Comparison of ENCODE assay signal across 14 cellular contexts in genomic region chr6:169095153-169095552, GRCh38.
DNase-seq lines count a peak whose midpoint lies in the region; ATAC-seq and TF ChIP-seq lines count a peak whose summit lies in the region.
"Had no signal": no experiment of that assay in that cellular context is flagged by ENCODE, and none has a peak within 500 bp of the region (broad histone marks: within the 10 kb centered on the region; RNA-seq: fewer than 3 reads in every experiment).

No MANE protein-coding gene starts in this region.

- no peak overlapping the region for H3K4me3 Mint-ChIP-seq in T-helper 17 cell
- H3K4me3 Mint-ChIP-seq: CD4-positive, alpha-beta memory T cell; GM23338 had no signal

- H4K8ac ChIP-seq in neuronal stem cell (ENCODE audit: low read depth, low read length): no peak overlapping the region

- no peak overlapping the region for H3K27ac ChIP-seq in neuronal stem cell (replicated peaks; ENCODE audit: low read length)
- H3K27ac ChIP-seq: C4-2B had no signal

- H3K23ac ChIP-seq in neuronal stem cell (ENCODE audit: low read depth, low read length, poor library complexity): no peak overlapping the region

- H3K4me1 Mint-ChIP-seq in T-helper 17 cell: no peaks in the 10 kb centered on the region
- H3K4me1 Mint-ChIP-seq: CD4-positive, alpha-beta memory T cell had no signal

- H3K9me3 ChIP-seq in T-helper 17 cell (ENCODE audit: control insufficient read depth, low read length, poor library complexity, severe bottlenecking) (peaks cover 2% of the 10 kb centered on the region), neuronal stem cell (replicated peaks in 1 of 2; ENCODE audit: control insufficient read depth in 2 of 2, insufficient read depth in 1 of 2, low read depth in 1 of 2, low read length in 2 of 2) (peaks cover 0 to 10% of the 10 kb centered on the region in 2 donors)

- no peak overlapping the region for H2AFZ ChIP-seq in neuronal stem cell (ENCODE audit: low read length)
- H2AFZ ChIP-seq: GM23338 had no signal

- H3K36me3 ChIP-seq in neuronal stem cell (replicated peaks in 1 of 2; ENCODE audit: control insufficient read depth in 2 of 2, insufficient read depth in 2 of 2, low read length in 2 of 2): no peaks in the 10 kb centered on the region
- H3K36me3 ChIP-seq: BE2C had no signal

- H2BK5ac ChIP-seq in neuronal stem cell (ENCODE audit: low read length): no peak overlapping the region

- peak overlapping the region; percentile 60 for H2AK5ac ChIP-seq in neuronal stem cell (ENCODE audit: low read depth, low read length)

- H3K4me2 ChIP-seq in neuronal stem cell (ENCODE audit: insufficient read depth, low read length, poor library complexity, severe bottlenecking): no peak overlapping the region
- H3K4me2 ChIP-seq: GM23338 had no signal

- no peak overlapping the region for H3K14ac ChIP-seq in neuronal stem cell (ENCODE audit: low read length)

- ATAC-seq in T-helper 17 cell (no peak), GM18519 (IDR thresholded peaks at IDR 0.05; ENCODE audit: low FRiP score, unreplicated experiment) (no peak), HG02884 (IDR thresholded peaks at IDR 0.05; ENCODE audit: unreplicated experiment) (no peak)
- ATAC-seq: GM12878, GM23338 had no signal

- H3K79me1 ChIP-seq in neuronal stem cell (ENCODE audit: low read depth, low read length): no peaks in the 10 kb centered on the region

- no peak for TF ChIP-seq CTCF in fibroblast of villous mesenchyme (IDR thresholded peaks at IDR 0.05; ENCODE audit: insufficient read depth, low read depth, low read length)

- no peak overlapping the region for H4K91ac ChIP-seq in neuronal stem cell (ENCODE audit: low read depth, low read length, poor library complexity)

- peak overlapping the region; percentile 33 for H2BK12ac ChIP-seq in neuronal stem cell (ENCODE audit: low read length)

- no peak overlapping the region for H3K18ac ChIP-seq in neuronal stem cell (ENCODE audit: low read length)

- no peak overlapping the region for H3K9ac ChIP-seq in neuronal stem cell (ENCODE audit: low read depth, low read length, poor library complexity)

- no peaks in the 10 kb centered on the region for H3K27me3 ChIP-seq in neuronal stem cell (ENCODE audit: control insufficient read depth in 3 of 3, insufficient read depth in 3 of 3, low read depth in 1 of 3, low read length in 3 of 3)
- H3K27me3 ChIP-seq: BE2C had no signal

- peaks cover 9 to 13% of the 10 kb centered on the region in 2 donors for H3K4me1 ChIP-seq in neuronal stem cell (ENCODE audit: control insufficient read depth in 2 of 2, insufficient read depth in 1 of 2, low read depth in 1 of 2, low read length in 2 of 2)
- H3K4me1 ChIP-seq: BE2C had no signal

- H2BK15ac ChIP-seq in neuronal stem cell (ENCODE audit: low read length): no peak overlapping the region

- H3K4ac ChIP-seq in neuronal stem cell (ENCODE audit: low read length): no peak overlapping the region

- WGBS in neuronal stem cell (ENCODE audit: extremely low coverage in 2 of 2, insufficient read length in 2 of 2, insufficient replicate concordance in 1 of 2), 2 donors: no CpG with 5 or more reads among the region's 12 CpGs

- H3K4me3 ChIP-seq in fibroblast of villous mesenchyme (ENCODE audit: low read depth, low read length): no peak overlapping the region
- H3K4me3 ChIP-seq in neuronal stem cell (ENCODE audit: low read length in 2 of 2): no peak overlapping the region
- H3K4me3 ChIP-seq: GM12878, GM23338 had no signal

- H3K36me3 Mint-ChIP-seq in T-helper 17 cell (ENCODE audit: low read depth): no peaks in the 10 kb centered on the region

- peaks cover 25% of the 10 kb centered on the region for H3K27me3 Mint-ChIP-seq in T-helper 17 cell

- H3K27ac Mint-ChIP-seq in T-helper 17 cell: peak overlapping the region; percentile 9
- H3K27ac Mint-ChIP-seq: CD4-positive, alpha-beta memory T cell; GM23338 had no signal

- H2BK120ac ChIP-seq in neuronal stem cell (ENCODE audit: low read depth, low read length): no peak overlapping the region

- no peak for DNase-seq in T-helper 17 cell
- peak; percentile 50 for DNase-seq in fibroblast of villous mesenchyme (ENCODE audit: low read depth)
- no peak for DNase-seq in neuronal stem cell (ENCODE audit: low spot score)
- DNase-seq in NCI-H510A (lab: John Stamatoyannopoulos, UW): no peak
- DNase-seq in 8988T: no peak
- DNase-seq: BE2C; CD4-positive, alpha-beta memory T cell; DMS79; H7 had no signal
